20 cellular contexts compared by ENCODE assay signal in the genomic region with DNA sequence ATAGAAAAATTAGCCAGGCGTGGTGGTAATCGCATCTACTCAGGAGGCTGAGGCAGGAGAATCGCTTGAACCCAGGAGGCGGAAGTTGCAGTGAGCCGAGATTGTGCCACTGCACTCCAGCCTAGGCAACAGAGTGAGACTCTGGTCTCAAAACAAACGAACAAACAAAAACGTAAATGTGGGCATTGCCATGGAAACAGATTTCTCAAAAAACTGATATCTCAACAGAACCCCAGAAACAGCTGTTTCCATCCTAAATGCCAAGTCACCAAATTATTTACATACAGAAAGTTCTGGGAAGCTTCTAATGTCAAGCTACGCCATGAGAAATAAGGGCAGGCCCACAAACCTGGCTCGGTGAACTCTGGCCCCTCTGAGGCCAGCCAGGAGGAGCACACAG. TPM values are rescaled to one million over a fixed set of nuclear protein-coding genes. Genes with fewer than 3 reads are reported as not detected.
DNase-seq lines count a peak whose midpoint lies in the region; ATAC-seq, FAIRE-seq and TF ChIP-seq lines count a peak whose summit lies in the region.
"Had no signal": no experiment of that assay in that cellular context is flagged by ENCODE, and none has a peak within 500 bp of the region (broad histone marks: within the 10 kb centered on the region; RNA-seq: fewer than 3 reads in every experiment).

No MANE protein-coding gene starts in this region.

- H3K4me1 ChIP-seq in BLaER1: peaks cover 20% of the 10 kb centered on the region
- peaks cover 6 to 10% of the 10 kb centered on the region in 2 experiments; a peak in 3 of 5 replicates for H3K4me1 ChIP-seq in K562 (replicated peaks in 1 of 2; ENCODE audit: control insufficient read depth in 2 of 2, insufficient read depth in 2 of 2, low read length in 2 of 2)
- H3K4me1 ChIP-seq in spleen: peaks cover 0 to 13% (median 6%) of the 10 kb centered on the region in 6 donors
- H3K4me1 ChIP-seq: A549, Caco-2 had no signal

- H3K9ac ChIP-seq in BLaER1 (no peak overlapping the region), K562 (ENCODE audit: insufficient read depth in 1 of 2, low read depth in 2 of 2, low read length in 2 of 2) (no peak overlapping the region)

- no peaks in the 10 kb centered on the region for H3K79me2 ChIP-seq in K562 (ENCODE audit: control insufficient read depth, insufficient read depth, low read length)

- no peaks in the 10 kb centered on the region for H3K27me3 ChIP-seq in BLaER1
- H3K27me3 ChIP-seq in K562 (ENCODE audit: control insufficient read depth in 2 of 2, insufficient read depth in 2 of 2, low read length in 2 of 2): no peaks in the 10 kb centered on the region
- no peaks in the 10 kb centered on the region for H3K27me3 ChIP-seq in spleen (replicated peaks in 1 of 7)

- H3K4me3 ChIP-seq in BLaER1 (no peak overlapping the region), K562 (no peak overlapping the region), spleen (no peak overlapping the region)
- H3K4me3 ChIP-seq: A549, GM23338 had no signal

- 81% methylated on average over 9 of the region's 9 CpGs for WGBS in K562 (ENCODE audit: insufficient coverage, low coverage, missing lambda C conversion rate)
- WGBS in spleen, 5 donors: 76 to 93% (median 86%) methylated on average over 9 of the region's 9 CpGs

- intact Hi-C loops in K562 (cut with micrococcal nuclease): no loop called here
- intact Hi-C loops in spleen (cut with DNase I; ENCODE audit: low total_unique reads): no loop called here

- no peaks in the 10 kb centered on the region for H4K20me1 ChIP-seq in BLaER1
- H4K20me1 ChIP-seq in K562 (replicated peaks; ENCODE audit: control insufficient read depth, insufficient read depth, low read length): no peaks in the 10 kb centered on the region

- no peak for TF ChIP-seq EP300 in K562 (IDR thresholded peaks at IDR 0.05; ENCODE audit: low read length)

- in situ Hi-C loops in K562 (cut with MboI): loop anchor here (10.0 to 25.0 kb wide), 3 partner anchors 191 to 1164 kb away; partner anchors contain the start of genes BOLA2, DCTPP1, SLX1B and SULT1A4

- ATAC-seq in K562 (no peak), HG03159 (IDR thresholded peaks at IDR 0.05; ENCODE audit: unreplicated experiment) (no peak)
- ATAC-seq: A549, GM23338, HCT116 had no signal

- no peak for TF ChIP-seq RAD21 in K562 (CRISPR knock-in tag; conservative IDR thresholded peaks at IDR 0.05 in 1 of 2, IDR thresholded peaks at IDR 0.05 in 1 of 2)

- H3K9me1 ChIP-seq in K562 (ENCODE audit: control insufficient read depth, insufficient read depth, low read length): no peaks in the 10 kb centered on the region

- H2AFZ ChIP-seq in K562 (ENCODE audit: low read depth, low read length): no peak overlapping the region
- H2AFZ ChIP-seq: GM23338 had no signal

- DNase-seq in K562 (ENCODE audit: extremely low read depth in 1 of 4, low spot score in 3 of 4): no peak
- DNase-seq in spleen: peak; percentile 29
- no peak for DNase-seq in nucleus accumbens (lab: John Stamatoyannopoulos, UW)
- DNase-seq: 8988T; ACHN; AML-193; BE2C; C1 segment of cervical spinal cord; Caco-2; CD4-positive, alpha-beta memory T cell; DMS153; DND-41; H9 had no signal

- H3K27ac ChIP-seq in BLaER1 (no peak overlapping the region), K562 (ENCODE audit: extremely low read depth, low read depth, low read length) (no peak overlapping the region), spleen (no peak overlapping the region)
- H3K27ac ChIP-seq: A549 had no signal

- no peak for TF ChIP-seq CTCF in K562 (IDR thresholded peaks at IDR 0.05 in 2 of 3, conservative IDR thresholded peaks at IDR 0.05 in 1 of 3; ENCODE audit: insufficient read depth in 2 of 3, low read depth in 1 of 3, low read length in 3 of 3)
- TF ChIP-seq CTCF in spleen (IDR thresholded peaks at IDR 0.05 in 8 of 11, conservative IDR thresholded peaks at IDR 0.05 in 3 of 11): no peak

- H3K9me3 ChIP-seq in BLaER1: peaks cover 13% of the 10 kb centered on the region
- H3K9me3 ChIP-seq in K562 (replicated peaks; ENCODE audit: control insufficient read depth, insufficient read depth, low read depth, low read length): peaks cover 9% of the 10 kb centered on the region
- H3K9me3 ChIP-seq in spleen: no peaks in the 10 kb centered on the region
- H3K9me3 ChIP-seq: A549, BE2C, Caco-2 had no signal

- POLR2A ChIA-PET in K562 (lab: Yijun Ruan, JAX): interaction anchor here (1.1 kb wide), 1 partner anchor 25 kb away, joined by 3 read pairs; the partner anchor contains the start of gene PRR14

- H3K36me3 ChIP-seq in BLaER1 (no peaks in the 10 kb centered on the region), K562 (ENCODE audit: control insufficient read depth, insufficient read depth, low read length) (no peaks in the 10 kb centered on the region), spleen (no peaks in the 10 kb centered on the region)
- H3K36me3 ChIP-seq: BE2C had no signal

- CTCF ChIA-PET in K562 (lab: Yijun Ruan, JAX; ENCODE audit: low intra/inter-chr PET ratio): no interaction called here

- no TSS peak for BruUV-seq in K562 (replicated peaks; lab: Mats Ljungman, UMichigan)

- no peak for FAIRE-seq in K562 (lab: Jason Lieb, UNC)
- FAIRE-seq: A549, G401.6, GM12892 had no signal

- no peak for TF ChIP-seq POLR2A in K562 (conservative IDR thresholded peaks at IDR 0.05)
- TF ChIP-seq POLR2A in spleen (IDR thresholded peaks at IDR 0.05): no peak

- peak overlapping the region; percentile 33; the same call in 1 of the 2 replicates for H3K4me2 ChIP-seq in BLaER1
- no peak overlapping the region for H3K4me2 ChIP-seq in K562 (ENCODE audit: insufficient read depth, low read length)
- H3K4me2 ChIP-seq: A549, GM23338 had no signal

RNA-seq across cellular contexts. Expression of gene ZNF689, which starts 16.0 kb away (rescaled TPM):
- 6.2 and 13.7 TPM in 2 replicates for total RNA-seq in K562 (2011; cell fraction: chromatin; rRNA removed; ENCODE audit: low replicate concordance)
- total RNA-seq in K562 (2011; cell fraction: nucleolus; rRNA removed): 11.6 and 16.5 TPM in 2 replicates
- total RNA-seq in K562 (2011; cell fraction: nucleoplasm; rRNA removed): 7.8 and 9.5 TPM in 2 replicates
- total RNA-seq in K562 (2014; rRNA removed) (11.4 and 14.6 TPM in 2 replicates), K562 (2014; rRNA removed; fragmentation: Illumina TruSeq; extraction: Trizol) (8.4 and 8.7 TPM in 2 replicates), K562 (2015; rRNA removed; fragmentation: Illumina TruSeq; extraction: Trizol) (12.0 and 12.1 TPM in 2 replicates), K562 (2021) (15.4 and 16.9 TPM in 2 replicates), spleen (10 to 100 TPM in 5 of 7 donors, 1 to 10 TPM in 2; 6.3 to 14.6 (median 11.4) TPM)
- polyA plus RNA-seq in K562 (2011; rRNA removed) (8.0 and 9.6 TPM in 2 replicates), K562 (2014; fragmentation: Illumina TruSeq; extraction: Trizol) (11.6 and 12.3 TPM in 2 replicates), K562 (2014; fragmentation: Nextera tagmentation; extraction: Ambion mirVana) (1 to 10 TPM; 5.4 to 5.7 TPM), K562 (2014; rRNA removed) (10.2 and 10.8 TPM in 2 replicates), spleen (1 to 10 TPM; 3.5 to 5.0 (median 3.7) TPM)
- 8.9 and 19.1 TPM in 2 replicates for polyA plus RNA-seq in K562 (2011; cell fraction: cytosol; rRNA removed)
- polyA plus RNA-seq in K562 (2011; cell fraction: nucleus; rRNA removed): 8.3 and 9.8 TPM in 2 replicates
- polyA plus RNA-seq in K562 (2012): 7.8 and 9.0 TPM in 2 replicates
- 8.2 and 10.0 TPM in 2 replicates for polyA minus RNA-seq in K562 (2011; rRNA and poly(A)+ RNA removed)
- polyA minus RNA-seq in K562 (2011; cell fraction: cytosol; rRNA and poly(A)+ RNA removed): 11.1 TPM in 2 replicates
- 7.8 and 8.9 TPM in 2 replicates for polyA minus RNA-seq in K562 (2011; cell fraction: nucleus; rRNA and poly(A)+ RNA removed)

RNA-seq across cellular contexts. Expression of gene PRR14, which starts 24.5 kb away (rescaled TPM):
- total RNA-seq in K562 (2011; cell fraction: chromatin; rRNA removed; ENCODE audit: low replicate concordance): 27.0 and 46.3 TPM in 2 replicates
- 23.7 and 30.5 TPM in 2 replicates for total RNA-seq in K562 (2011; cell fraction: nucleolus; rRNA removed)
- 29.4 and 33.8 TPM in 2 replicates for total RNA-seq in K562 (2011; cell fraction: nucleoplasm; rRNA removed)
- total RNA-seq in K562 (2014; rRNA removed) (15.6 and 20.2 TPM in 2 replicates), K562 (2014; rRNA removed; fragmentation: Illumina TruSeq; extraction: Trizol) (6.5 and 6.8 TPM in 2 replicates), K562 (2015; rRNA removed; fragmentation: Illumina TruSeq; extraction: Trizol) (11.5 and 12.5 TPM in 2 replicates), K562 (2021) (62.1 and 63.1 TPM in 2 replicates), spleen (10 to 100 TPM; 51.2 to 77.8 (median 61.8) TPM)
- polyA plus RNA-seq in K562 (2011; rRNA removed) (10.0 and 13.0 TPM in 2 replicates), K562 (2014; fragmentation: Illumina TruSeq; extraction: Trizol) (23.8 and 38.3 TPM in 2 replicates), K562 (2014; fragmentation: Nextera tagmentation; extraction: Ambion mirVana) (1 to 10 TPM; 2.2 to 2.3 TPM), K562 (2014; rRNA removed) (20.5 and 26.7 TPM in 2 replicates), spleen (100 to 1,000 TPM in 2 of 3 donors, 10 to 100 TPM in 1; 68.4 to 178 (median 148) TPM)
- 6.7 and 10.3 TPM in 2 replicates for polyA plus RNA-seq in K562 (2011; cell fraction: cytosol; rRNA removed)
- 58.6 and 70.0 TPM in 2 replicates for polyA plus RNA-seq in K562 (2011; cell fraction: nucleus; rRNA removed)
- polyA plus RNA-seq in K562 (2012): 29.3 and 46.6 TPM in 2 replicates
- 3.1 and 4.4 TPM in 2 replicates for polyA minus RNA-seq in K562 (2011; rRNA and poly(A)+ RNA removed)
- 7.0 and 17.7 TPM in 2 replicates for polyA minus RNA-seq in K562 (2011; cell fraction: cytosol; rRNA and poly(A)+ RNA removed)
- 14.7 and 23.4 TPM in 2 replicates for polyA minus RNA-seq in K562 (2011; cell fraction: nucleus; rRNA and poly(A)+ RNA removed)

RNA-seq across cellular contexts. Expression of gene FBRS, which starts 32.0 kb away (rescaled TPM):
- total RNA-seq in K562 (2011; cell fraction: chromatin; rRNA removed; ENCODE audit: low replicate concordance): 93.9 and 185 TPM in 2 replicates
- total RNA-seq in K562 (2011; cell fraction: nucleolus; rRNA removed): 89.2 and 107 TPM in 2 replicates
- 100 and 120 TPM in 2 replicates for total RNA-seq in K562 (2011; cell fraction: nucleoplasm; rRNA removed)
- total RNA-seq in K562 (2014; rRNA removed) (13.1 and 19.0 TPM in 2 replicates), K562 (2014; rRNA removed; fragmentation: Illumina TruSeq; extraction: Trizol) (6.9 and 8.1 TPM in 2 replicates), K562 (2015; rRNA removed; fragmentation: Illumina TruSeq; extraction: Trizol) (15.6 and 17.9 TPM in 2 replicates), K562 (2021) (50.1 and 59.5 TPM in 2 replicates), spleen (100 to 1,000 TPM in 4 of 7 donors, 10 to 100 TPM in 3; 47.5 to 118 (median 102) TPM)
- polyA plus RNA-seq in K562 (2011; rRNA removed) (5.4 and 11.8 TPM in 2 replicates), K562 (2014; fragmentation: Illumina TruSeq; extraction: Trizol) (21.7 and 32.6 TPM in 2 replicates), K562 (2014; fragmentation: Nextera tagmentation; extraction: Ambion mirVana) (under 1 TPM; 0.32 to 0.46 TPM), K562 (2014; rRNA removed) (21.9 and 25.1 TPM in 2 replicates), spleen (10 to 100 TPM; 25.8 to 62.7 (median 43.7) TPM)
- polyA plus RNA-seq in K562 (2011; cell fraction: cytosol; rRNA removed): 4.5 and 5.9 TPM in 2 replicates
- polyA plus RNA-seq in K562 (2011; cell fraction: nucleus; rRNA removed): 95.4 and 113 TPM in 2 replicates
- 30.9 and 42.6 TPM in 2 replicates for polyA plus RNA-seq in K562 (2012)
- 9.1 and 10.0 TPM in 2 replicates for polyA minus RNA-seq in K562 (2011; rRNA and poly(A)+ RNA removed)
- 10.9 and 11.7 TPM in 2 replicates for polyA minus RNA-seq in K562 (2011; cell fraction: cytosol; rRNA and poly(A)+ RNA removed)
- 49.8 and 67.5 TPM in 2 replicates for polyA minus RNA-seq in K562 (2011; cell fraction: nucleus; rRNA and poly(A)+ RNA removed)

RNA-seq across cellular contexts. Expression of gene ZNF785, which starts 40.7 kb away (rescaled TPM):
- total RNA-seq in K562 (2011; cell fraction: chromatin; rRNA removed; ENCODE audit: low replicate concordance): 39.3 and 45.4 TPM in 2 replicates
- total RNA-seq in K562 (2011; cell fraction: nucleolus; rRNA removed): 37.5 and 42.2 TPM in 2 replicates
- total RNA-seq in K562 (2011; cell fraction: nucleoplasm; rRNA removed): 41.3 and 53.4 TPM in 2 replicates
- total RNA-seq in K562 (2014; rRNA removed) (6.9 and 7.2 TPM in 2 replicates), K562 (2014; rRNA removed; fragmentation: Illumina TruSeq; extraction: Trizol) (4.6 and 4.8 TPM in 2 replicates), K562 (2015; rRNA removed; fragmentation: Illumina TruSeq; extraction: Trizol) (6.2 and 6.4 TPM in 2 replicates), K562 (2021) (9.7 and 11.6 TPM in 2 replicates), spleen (10 to 100 TPM; 16.5 to 22.1 (median 18.6) TPM)
- polyA plus RNA-seq in K562 (2011; rRNA removed) (10.6 and 12.4 TPM in 2 replicates), K562 (2014; fragmentation: Illumina TruSeq; extraction: Trizol) (4.7 and 5.0 TPM in 2 replicates), K562 (2014; fragmentation: Nextera tagmentation; extraction: Ambion mirVana) (under 1 TPM; 0.64 to 0.70 TPM), K562 (2014; rRNA removed) (11.0 and 12.4 TPM in 2 replicates), spleen (1 to 10 TPM; 3.1 to 7.1 (median 3.5) TPM)
- polyA plus RNA-seq in K562 (2011; cell fraction: cytosol; rRNA removed): 10.0 and 13.3 TPM in 2 replicates
- 18.3 and 22.4 TPM in 2 replicates for polyA plus RNA-seq in K562 (2011; cell fraction: nucleus; rRNA removed)
- polyA plus RNA-seq in K562 (2012): 6.7 and 11.9 TPM in 2 replicates
- polyA minus RNA-seq in K562 (2011; rRNA and poly(A)+ RNA removed): 7.4 and 8.3 TPM in 2 replicates
- 4.4 and 4.9 TPM in 2 replicates for polyA minus RNA-seq in K562 (2011; cell fraction: cytosol; rRNA and poly(A)+ RNA removed)
- 13.5 and 16.0 TPM in 2 replicates for polyA minus RNA-seq in K562 (2011; cell fraction: nucleus; rRNA and poly(A)+ RNA removed)
- polyA plus RNA-seq: A549 had no signal

RNA-seq across cellular contexts. Expression of gene ZNF688, which starts 54.7 kb away (rescaled TPM):
- total RNA-seq in K562 (2011; cell fraction: chromatin; rRNA removed; ENCODE audit: low replicate concordance): 3.6 and 5.4 TPM in 2 replicates
- 6.8 and 7.0 TPM in 2 replicates for total RNA-seq in K562 (2011; cell fraction: nucleolus; rRNA removed)
- total RNA-seq in K562 (2011; cell fraction: nucleoplasm; rRNA removed): 4.0 and 5.1 TPM in 2 replicates
- total RNA-seq in K562 (2014; rRNA removed): 7.7 and 12.9 TPM in 2 replicates
- total RNA-seq in K562 (2014; rRNA removed; fragmentation: Illumina TruSeq; extraction: Trizol): 1.4 and 2.8 TPM in 2 replicates
- 4.1 and 5.2 TPM in 2 replicates for total RNA-seq in K562 (2015; rRNA removed; fragmentation: Illumina TruSeq; extraction: Trizol)
- 4.5 and 5.1 TPM in 2 replicates for total RNA-seq in K562 (2021)
- 2.4 TPM in 2 replicates for polyA plus RNA-seq in K562 (2011; rRNA removed)
- polyA plus RNA-seq in K562 (2011; cell fraction: cytosol; rRNA removed): 2.2 and 5.7 TPM in 2 replicates
- 5.7 and 7.6 TPM in 2 replicates for polyA plus RNA-seq in K562 (2011; cell fraction: nucleus; rRNA removed)
- 5.9 and 6.0 TPM in 2 replicates for polyA plus RNA-seq in K562 (2012)
- polyA plus RNA-seq in K562 (2014; fragmentation: Illumina TruSeq; extraction: Trizol): 5.4 and 7.0 TPM in 2 replicates
- polyA plus RNA-seq in K562 (2014; fragmentation: Nextera tagmentation; extraction: Ambion mirVana): under 1 TPM; 0.48 TPM
- polyA plus RNA-seq in K562 (2014; rRNA removed): 4.6 and 12.5 TPM in 2 replicates
- 0.53 and 1.1 TPM in 2 replicates for polyA minus RNA-seq in K562 (2011; rRNA and poly(A)+ RNA removed)
- 1.2 and 4.2 TPM in 2 replicates for polyA minus RNA-seq in K562 (2011; cell fraction: cytosol; rRNA and poly(A)+ RNA removed)
- polyA minus RNA-seq in K562 (2011; cell fraction: nucleus; rRNA and poly(A)+ RNA removed): 2.8 and 4.2 TPM in 2 replicates
- total RNA-seq in spleen: 10 to 100 TPM; 10.7 to 26.3 (median 19.7) TPM
- 10 to 100 TPM; 27.5 to 43.5 (median 40.8) TPM for polyA plus RNA-seq in spleen
